ENCODE assay signal across 24 cellular contexts in genomic region chr7:28382146-28382545, GRCh38.
"Had no signal": no experiment of that assay in that cellular context is flagged by ENCODE, and none has a peak within 500 bp of the region (broad histone marks: within the 10 kb centered on the region; RNA-seq: fewer than 3 reads in every experiment).

No MANE protein-coding gene starts in this region.

- H3K4me2 ChIP-seq: hepatocyte, smooth muscle cell had no signal

- H3K4me3 ChIP-seq: hepatocyte, left lung, lower lobe of right lung, ovary, right atrium auricular region, right lobe of liver, smooth muscle cell, suprapubic skin, thoracic aorta, tibial artery, upper lobe of right lung, uterus had no signal

- H3K79me2 ChIP-seq: hepatocyte had no signal

- H3K36me3 ChIP-seq: left lung, lower lobe of right lung, neutrophil, ovary, right atrium auricular region, right lobe of liver, suprapubic skin, thoracic aorta, tibial artery, upper lobe of right lung, uterus had no signal

- H3K4me1 ChIP-seq: left lung, lower lobe of right lung, right atrium auricular region, right lobe of liver, suprapubic skin, tibial artery, upper lobe of right lung, uterus had no signal

- DNase-seq: kidney glomerular epithelial cell; left colon; left lung; lower lobe of right lung; mammary epithelial cell; mesenchymal stem cell; naive thymus-derived CD8-positive, alpha-beta T cell; occipital lobe; ovary; right lobe of liver; stimulated activated CD4-positive, alpha-beta T cell treated with anti-CD3 and anti-CD28 coated beads, Interleukin-1b, Interleukin-23, amount 100 ng/mL, for 48 hours; stimulated activated CD4-positive, alpha-beta T cell treated with anti-CD3 and anti-CD28 coated beads, Interleukin-2, amount 100 ng/mL, for 48 hours; stimulated activated naive B cell treated with anti-CD40 and anti-IgM and Interleukin-4, amounts not matched to agents 10 μg/mL and 1 μg/mL and 100 μg/mL, for 72 hours; stimulated activated naive CD8-positive, alpha-beta T cell treated with anti-CD3 and anti-CD28 coated beads, Interleukin-15, Interleukin-2, amounts not matched to agents 100 U/mL and 50 U/mL, for 24 hours; tibial artery; trophoblast cell; upper lobe of right lung; uterus had no signal

- H2AFZ ChIP-seq: hepatocyte had no signal

- H3K9me3 ChIP-seq: left lung, lower lobe of right lung, neutrophil, ovary, right atrium auricular region, right lobe of liver, suprapubic skin, thoracic aorta, tibial artery, upper lobe of right lung, uterus had no signal

- H3K27ac ChIP-seq: hepatocyte, left lung, lower lobe of right lung, neutrophil, ovary, right atrium auricular region, right lobe of liver, suprapubic skin, thoracic aorta, tibial artery, upper lobe of right lung, uterus had no signal

- ATAC-seq: left colon; left lung; lower lobe of right lung; naive thymus-derived CD8-positive, alpha-beta T cell; right lobe of liver; stimulated activated naive B cell treated with anti-CD40 and anti-IgM and Interleukin-4, amounts not matched to agents 10 μg/mL and 1 μg/mL and 100 μg/mL, for 72 hours; stimulated activated naive CD8-positive, alpha-beta T cell treated with anti-CD3 and anti-CD28 coated beads, Interleukin-15, Interleukin-2, amounts not matched to agents 100 U/mL and 50 U/mL, for 24 hours; upper lobe of right lung had no signal

- H3K27me3 ChIP-seq: hepatocyte, ovary, right atrium auricular region, right lobe of liver, suprapubic skin, tibial artery, upper lobe of right lung, uterus had no signal
